ENCODE assay signal across 8 cellular contexts in the genomic region with DNA sequence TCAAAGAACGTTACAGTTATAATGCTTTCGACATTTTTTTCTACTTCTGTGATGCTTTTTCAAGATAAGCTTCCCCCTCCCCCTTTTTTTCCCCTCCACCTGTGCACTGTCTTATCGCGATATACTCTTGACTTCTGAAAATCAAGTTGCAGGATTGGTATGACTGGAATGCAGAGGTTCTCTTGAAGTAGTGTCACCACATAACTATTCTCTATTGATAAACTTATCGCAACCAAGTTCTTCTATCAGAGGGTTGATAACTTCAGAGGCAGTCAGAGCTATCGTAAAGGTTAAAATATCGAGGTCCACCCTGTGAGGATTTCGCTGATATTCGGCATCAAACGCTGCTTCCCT. TPM values are rescaled to one million over a fixed set of nuclear protein-coding genes. Genes with fewer than 3 reads are reported as not detected.
DNase-seq lines count a peak whose midpoint lies in the region; FAIRE-seq and TF ChIP-seq lines count a peak whose summit lies in the region.

No MANE protein-coding gene starts in this region.

- FAIRE-seq in GM18507 (lab: Jason Lieb, UNC) (peak; percentile 44), HTR-8/SVneo (lab: Jason Lieb, UNC) (no peak)

- H3K9ac ChIP-seq in OCI-LY3 (ENCODE audit: low read length) (peak overlapping the region; percentile 88), neural progenitor cell (peak overlapping the region; percentile 74)

- H3K4me1 ChIP-seq in OCI-LY3 (ENCODE audit: low read length) (peaks cover 17% of the 10 kb centered on the region), neural progenitor cell (peaks cover 22% of the 10 kb centered on the region)
- peaks cover 10% of the 10 kb centered on the region for H3K4me1 ChIP-seq in effector memory CD4-positive, alpha-beta T cell (ENCODE audit: control insufficient read depth, insufficient read depth, low read length, poor library complexity, severe bottlenecking)

- no peak overlapping the region for H3K27ac ChIP-seq in OCI-LY3 (ENCODE audit: low read length)
- H3K27ac ChIP-seq in effector memory CD4-positive, alpha-beta T cell (ENCODE audit: insufficient read depth, low read length, poor library complexity, severe bottlenecking): peak overlapping the region; percentile 99
- peak overlapping the region; percentile 78 for H3K27ac ChIP-seq in neural progenitor cell

- H3K27me3 ChIP-seq in OCI-LY3 (ENCODE audit: low read depth, low read length) (0 out of 2 replicates have a peak, but pooled peaks cover 4% of the 10 kb centered on the region), neural progenitor cell (no peaks in the 10 kb centered on the region)
- H3K27me3 ChIP-seq in effector memory CD4-positive, alpha-beta T cell (replicated peaks; ENCODE audit: control insufficient read depth, insufficient read depth, low read length, poor library complexity, severe bottlenecking): no peaks in the 10 kb centered on the region

- H3K27ac Mint-ChIP-seq in neural progenitor cell: peak overlapping the region; percentile 78

- peaks cover 21% of the 10 kb centered on the region for H3F3A ChIP-seq in neural progenitor cell (ENCODE audit: low read depth)

- H3K4me2 ChIP-seq in OCI-LY3 (ENCODE audit: low read length) (peak overlapping the region; percentile 96), neural progenitor cell (peak overlapping the region; percentile 90)

- H2AFZ ChIP-seq in OCI-LY3 (ENCODE audit: low read depth, low read length) (0 out of 2 replicates have a peak overlapping the region, but pooled peaks have one; percentile 30), neural progenitor cell (replicated peaks) (peak overlapping the region; percentile 66)

- TF ChIP-seq CTCF in OCI-LY3 (IDR thresholded peaks at IDR 0.05; ENCODE audit: low read depth, low read length) (no peak), neural progenitor cell (IDR thresholded peaks at IDR 0.05) (no peak), GM10266 (IDR thresholded peaks at IDR 0.05; ENCODE audit: control insufficient read depth, insufficient read depth, low read depth, missing control alignments) (no peak)

- H3K36me3 ChIP-seq in OCI-LY3 (replicated peaks; ENCODE audit: low read depth, low read length) (peaks cover 4% of the 10 kb centered on the region), neural progenitor cell (no peaks in the 10 kb centered on the region)
- no peaks in the 10 kb centered on the region for H3K36me3 ChIP-seq in effector memory CD4-positive, alpha-beta T cell (ENCODE audit: control insufficient read depth, insufficient read depth, low read length)

- DNase-seq in GM18507 (ENCODE audit: extremely low spot score, insufficient read length, low read depth) (no peak), neural progenitor cell (ENCODE audit: low spot score) (peak; percentile 49), NCI-H2029 (lab: John Stamatoyannopoulos, UW) (no peak), HTR-8/SVneo (ENCODE audit: insufficient read length, low spot score) (no peak), NCI-H748 (lab: John Stamatoyannopoulos, UW; ENCODE audit: unreplicated experiment) (no peak), GM10266 (ENCODE audit: extremely low spot score) (no peak)
- DNase-seq in effector memory CD4-positive, alpha-beta T cell: no peak

- H3K4me1 Mint-ChIP-seq in neural progenitor cell: peaks cover 35% of the 10 kb centered on the region

- H3K36me3 Mint-ChIP-seq in neural progenitor cell: peaks cover 3% of the 10 kb centered on the region

- no peaks in the 10 kb centered on the region for H3K9me3 Mint-ChIP-seq in neural progenitor cell

- H4K20me1 ChIP-seq in OCI-LY3 (ENCODE audit: insufficient read depth, low read length) (peaks cover 5% of the 10 kb centered on the region; the same call in 1 of the 2 replicates), neural progenitor cell (ENCODE audit: low read depth) (peaks cover 17% of the 10 kb centered on the region)

- peak overlapping the region; percentile 93 for H3K4me3 Mint-ChIP-seq in neural progenitor cell

- no peaks in the 10 kb centered on the region for H3K9me3 ChIP-seq in OCI-LY3 (ENCODE audit: insufficient read depth, low read length)
- H3K9me3 ChIP-seq in effector memory CD4-positive, alpha-beta T cell (ENCODE audit: control insufficient read depth, low read length): no peaks in the 10 kb centered on the region
- H3K9me3 ChIP-seq in neural progenitor cell (ENCODE audit: low read depth): no peaks in the 10 kb centered on the region

- H3K27me3 Mint-ChIP-seq in neural progenitor cell (ENCODE audit: insufficient read depth, low read depth): peaks cover 3% of the 10 kb centered on the region

- H3K79me2 ChIP-seq in OCI-LY3 (ENCODE audit: low read length): peaks cover 25% of the 10 kb centered on the region
- H3K79me2 ChIP-seq in neural progenitor cell (ENCODE audit: low read depth): peaks cover 22% of the 10 kb centered on the region

- H3K4me3 ChIP-seq in OCI-LY3 (ENCODE audit: low read length): peak overlapping the region; percentile 94
- H3K4me3 ChIP-seq in effector memory CD4-positive, alpha-beta T cell (ENCODE audit: insufficient read depth, low read depth, low read length, poor library complexity, severe bottlenecking): peak overlapping the region; percentile 97
- peak overlapping the region; percentile 88 for H3K4me3 ChIP-seq in neural progenitor cell

RNA-seq across cellular contexts. Expression of gene EID2, which starts 0.8 kb away (rescaled TPM):
- total RNA-seq in neural progenitor cell (ENCODE audit: low replicate concordance): 20.0 and 23.5 TPM in 2 replicates

RNA-seq across cellular contexts. Expression of gene EID2B, which starts 6.5 kb away (rescaled TPM):
- total RNA-seq in neural progenitor cell (ENCODE audit: low replicate concordance): 10.1 and 11.1 TPM in 2 replicates

RNA-seq across cellular contexts. Expression of gene SELENOV, which starts 24.2 kb away (rescaled TPM):
- total RNA-seq in neural progenitor cell (ENCODE audit: low replicate concordance): 0.73 and 6.2 TPM in 2 replicates

RNA-seq across cellular contexts. Expression of gene DLL3, which starts 40.4 kb away (rescaled TPM):
- total RNA-seq in neural progenitor cell (ENCODE audit: low replicate concordance): 0.37 and 2.8 TPM in 2 replicates

RNA-seq across cellular contexts. Expression of gene TIMM50, which starts 58.5 kb away (rescaled TPM):
- total RNA-seq in neural progenitor cell (ENCODE audit: low replicate concordance): 39.9 and 79.3 TPM in 2 replicates
